ENCODE assay signal across 1 cellular context in the genomic region with DNA sequence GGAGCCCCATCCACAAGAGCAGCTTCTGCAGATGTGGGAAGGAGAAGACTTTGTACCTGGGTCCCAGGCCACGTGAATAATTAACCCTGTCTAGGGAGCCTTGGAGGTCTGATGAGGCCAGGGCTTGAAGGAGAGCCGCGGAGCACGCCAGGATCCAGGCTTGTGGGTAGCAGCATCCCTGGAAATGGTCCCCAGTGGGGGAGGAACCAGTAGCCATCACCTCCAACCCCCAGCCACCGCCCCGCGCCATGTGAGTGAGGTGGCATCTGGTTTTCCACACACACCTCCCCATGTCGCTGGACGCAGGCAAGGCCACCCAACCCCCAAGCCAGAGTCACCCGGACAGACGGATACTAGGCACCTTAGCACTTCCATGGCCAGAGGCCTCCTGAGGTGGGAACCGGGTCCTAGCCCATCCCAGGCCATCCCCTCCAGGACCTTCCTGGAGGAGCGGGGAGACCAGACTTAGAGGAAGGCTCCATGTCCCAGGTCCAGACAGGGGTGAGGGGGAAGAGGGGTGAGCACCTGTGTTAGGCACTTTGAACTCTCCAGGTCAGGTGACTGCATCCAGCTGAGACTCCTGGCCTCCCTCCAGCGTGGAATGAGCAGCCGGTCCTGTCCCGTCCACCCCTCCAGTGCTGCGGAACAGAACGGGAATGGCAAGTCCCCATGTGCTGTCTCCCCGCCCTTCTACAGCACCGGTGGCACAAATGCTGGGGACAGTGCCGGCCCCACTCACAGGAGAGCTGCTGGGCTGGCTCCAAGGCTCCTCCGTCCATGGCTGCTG.
A peak's percentile ranks its signal among the peaks of the same experiment; 100 is the strongest.
TF ChIP-seq lines count a peak whose summit lies in the region.

No MANE protein-coding gene starts in this region.

TF ChIP-seq in HepG2, 621 proteins besides CTCF, POLR2A, EP300 and RAD21 (continued from another document and continues in another):
- TF ChIP-seq, protein P1, sequence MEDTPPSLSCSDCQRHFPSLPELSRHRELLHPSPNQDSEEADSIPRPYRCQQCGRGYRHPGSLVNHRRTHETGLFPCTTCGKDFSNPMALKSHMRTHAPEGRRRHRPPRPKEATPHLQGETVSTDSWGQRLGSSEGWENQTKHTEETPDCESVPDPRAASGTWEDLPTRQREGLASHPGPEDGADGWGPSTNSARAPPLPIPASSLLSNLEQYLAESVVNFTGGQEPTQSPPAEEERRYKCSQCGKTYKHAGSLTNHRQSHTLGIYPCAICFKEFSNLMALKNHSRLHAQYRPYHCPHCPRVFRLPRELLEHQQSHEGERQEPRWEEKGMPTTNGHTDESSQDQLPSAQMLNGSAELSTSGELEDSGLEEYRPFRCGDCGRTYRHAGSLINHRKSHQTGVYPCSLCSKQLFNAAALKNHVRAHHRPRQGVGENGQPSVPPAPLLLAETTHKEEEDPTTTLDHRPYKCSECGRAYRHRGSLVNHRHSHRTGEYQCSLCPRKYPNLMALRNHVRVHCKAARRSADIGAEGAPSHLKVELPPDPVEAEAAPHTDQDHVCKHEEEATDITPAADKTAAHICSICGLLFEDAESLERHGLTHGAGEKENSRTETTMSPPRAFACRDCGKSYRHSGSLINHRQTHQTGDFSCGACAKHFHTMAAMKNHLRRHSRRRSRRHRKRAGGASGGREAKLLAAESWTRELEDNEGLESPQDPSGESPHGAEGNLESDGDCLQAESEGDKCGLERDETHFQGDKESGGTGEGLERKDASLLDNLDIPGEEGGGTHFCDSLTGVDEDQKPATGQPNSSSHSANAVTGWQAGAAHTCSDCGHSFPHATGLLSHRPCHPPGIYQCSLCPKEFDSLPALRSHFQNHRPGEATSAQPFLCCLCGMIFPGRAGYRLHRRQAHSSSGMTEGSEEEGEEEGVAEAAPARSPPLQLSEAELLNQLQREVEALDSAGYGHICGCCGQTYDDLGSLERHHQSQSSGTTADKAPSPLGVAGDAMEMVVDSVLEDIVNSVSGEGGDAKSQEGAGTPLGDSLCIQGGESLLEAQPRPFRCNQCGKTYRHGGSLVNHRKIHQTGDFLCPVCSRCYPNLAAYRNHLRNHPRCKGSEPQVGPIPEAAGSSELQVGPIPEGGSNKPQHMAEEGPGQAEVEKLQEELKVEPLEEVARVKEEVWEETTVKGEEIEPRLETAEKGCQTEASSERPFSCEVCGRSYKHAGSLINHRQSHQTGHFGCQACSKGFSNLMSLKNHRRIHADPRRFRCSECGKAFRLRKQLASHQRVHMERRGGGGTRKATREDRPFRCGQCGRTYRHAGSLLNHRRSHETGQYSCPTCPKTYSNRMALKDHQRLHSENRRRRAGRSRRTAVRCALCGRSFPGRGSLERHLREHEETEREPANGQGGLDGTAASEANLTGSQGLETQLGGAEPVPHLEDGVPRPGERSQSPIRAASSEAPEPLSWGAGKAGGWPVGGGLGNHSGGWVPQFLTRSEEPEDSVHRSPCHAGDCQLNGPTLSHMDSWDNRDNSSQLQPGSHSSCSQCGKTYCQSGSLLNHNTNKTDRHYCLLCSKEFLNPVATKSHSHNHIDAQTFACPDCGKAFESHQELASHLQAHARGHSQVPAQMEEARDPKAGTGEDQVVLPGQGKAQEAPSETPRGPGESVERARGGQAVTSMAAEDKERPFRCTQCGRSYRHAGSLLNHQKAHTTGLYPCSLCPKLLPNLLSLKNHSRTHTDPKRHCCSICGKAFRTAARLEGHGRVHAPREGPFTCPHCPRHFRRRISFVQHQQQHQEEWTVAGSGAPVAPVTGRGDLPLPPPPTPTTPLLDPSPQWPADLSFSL (CRISPR knock-in tag; IDR thresholded peaks at IDR 0.05): 0 out of 2 replicates have a peak, but pooled peaks have one; percentile 35
- TF ChIP-seq ZNF30 (CRISPR knock-in tag; IDR thresholded peaks at IDR 0.05) (no peak), ZNF33B (CRISPR knock-in tag; IDR thresholded peaks at IDR 0.05) (no peak), ZNF256 (CRISPR knock-in tag; conservative IDR thresholded peaks at IDR 0.05) (no peak), SIN3A (IDR thresholded peaks at IDR 0.05; ENCODE audit: borderline replicate concordance, low read depth, low read length) (no peak), ZNF788 (CRISPR knock-in tag; IDR thresholded peaks at IDR 0.05; ENCODE audit: borderline replicate concordance) (0 out of 2 replicates have a peak, but pooled peaks have one; percentile 11), ZNF549 (CRISPR knock-in tag; IDR thresholded peaks at IDR 0.05) (no peak), CHD2 (IDR thresholded peaks at IDR 0.05; ENCODE audit: low read depth, low read length) (no peak), ZNF709 (CRISPR knock-in tag; IDR thresholded peaks at IDR 0.05) (no peak), CCAR2 (optimal IDR thresholded peaks at IDR 0.05; ENCODE audit: low read depth, low read length) (no peak), MZF1 (CRISPR knock-in tag; IDR thresholded peaks at IDR 0.05; ENCODE audit: borderline replicate concordance) (0 out of 2 replicates have a peak, but pooled peaks have one; percentile 57), ZNF263 (CRISPR knock-in tag; IDR thresholded peaks at IDR 0.05) (peak; percentile 65), NR1H2 (CRISPR knock-in tag; IDR thresholded peaks at IDR 0.05; ENCODE audit: borderline replicate concordance, low read depth) (no peak), SNRNP70 (IDR thresholded peaks at IDR 0.05; ENCODE audit: low read depth, low read length) (no peak), TCF7 (IDR thresholded peaks at IDR 0.05; ENCODE audit: low read depth) (no peak), KDM2A (CRISPR knock-in tag; IDR thresholded peaks at IDR 0.05; ENCODE audit: borderline replicate concordance, low read depth) (peak; percentile 21; the same call in 1 of the 2 replicates), PHB2 (IDR thresholded peaks at IDR 0.05; ENCODE audit: partially characterized antibody) (no peak), IRF2 (CRISPR knock-in tag; IDR thresholded peaks at IDR 0.05) (no peak), TCF7L2 (IDR thresholded peaks at IDR 0.05; ENCODE audit: low read depth, low read length) (no peak)
- TF ChIP-seq, protein P2, sequence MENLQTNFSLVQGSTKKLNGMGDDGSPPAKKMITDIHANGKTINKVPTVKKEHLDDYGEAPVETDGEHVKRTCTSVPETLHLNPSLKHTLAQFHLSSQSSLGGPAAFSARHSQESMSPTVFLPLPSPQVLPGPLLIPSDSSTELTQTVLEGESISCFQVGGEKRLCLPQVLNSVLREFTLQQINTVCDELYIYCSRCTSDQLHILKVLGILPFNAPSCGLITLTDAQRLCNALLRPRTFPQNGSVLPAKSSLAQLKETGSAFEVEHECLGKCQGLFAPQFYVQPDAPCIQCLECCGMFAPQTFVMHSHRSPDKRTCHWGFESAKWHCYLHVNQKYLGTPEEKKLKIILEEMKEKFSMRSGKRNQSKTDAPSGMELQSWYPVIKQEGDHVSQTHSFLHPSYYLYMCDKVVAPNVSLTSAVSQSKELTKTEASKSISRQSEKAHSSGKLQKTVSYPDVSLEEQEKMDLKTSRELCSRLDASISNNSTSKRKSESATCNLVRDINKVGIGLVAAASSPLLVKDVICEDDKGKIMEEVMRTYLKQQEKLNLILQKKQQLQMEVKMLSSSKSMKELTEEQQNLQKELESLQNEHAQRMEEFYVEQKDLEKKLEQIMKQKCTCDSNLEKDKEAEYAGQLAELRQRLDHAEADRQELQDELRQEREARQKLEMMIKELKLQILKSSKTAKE (CRISPR knock-in tag; IDR thresholded peaks at IDR 0.05; ENCODE audit: borderline replicate concordance): no peak
- TF ChIP-seq, protein P3, sequence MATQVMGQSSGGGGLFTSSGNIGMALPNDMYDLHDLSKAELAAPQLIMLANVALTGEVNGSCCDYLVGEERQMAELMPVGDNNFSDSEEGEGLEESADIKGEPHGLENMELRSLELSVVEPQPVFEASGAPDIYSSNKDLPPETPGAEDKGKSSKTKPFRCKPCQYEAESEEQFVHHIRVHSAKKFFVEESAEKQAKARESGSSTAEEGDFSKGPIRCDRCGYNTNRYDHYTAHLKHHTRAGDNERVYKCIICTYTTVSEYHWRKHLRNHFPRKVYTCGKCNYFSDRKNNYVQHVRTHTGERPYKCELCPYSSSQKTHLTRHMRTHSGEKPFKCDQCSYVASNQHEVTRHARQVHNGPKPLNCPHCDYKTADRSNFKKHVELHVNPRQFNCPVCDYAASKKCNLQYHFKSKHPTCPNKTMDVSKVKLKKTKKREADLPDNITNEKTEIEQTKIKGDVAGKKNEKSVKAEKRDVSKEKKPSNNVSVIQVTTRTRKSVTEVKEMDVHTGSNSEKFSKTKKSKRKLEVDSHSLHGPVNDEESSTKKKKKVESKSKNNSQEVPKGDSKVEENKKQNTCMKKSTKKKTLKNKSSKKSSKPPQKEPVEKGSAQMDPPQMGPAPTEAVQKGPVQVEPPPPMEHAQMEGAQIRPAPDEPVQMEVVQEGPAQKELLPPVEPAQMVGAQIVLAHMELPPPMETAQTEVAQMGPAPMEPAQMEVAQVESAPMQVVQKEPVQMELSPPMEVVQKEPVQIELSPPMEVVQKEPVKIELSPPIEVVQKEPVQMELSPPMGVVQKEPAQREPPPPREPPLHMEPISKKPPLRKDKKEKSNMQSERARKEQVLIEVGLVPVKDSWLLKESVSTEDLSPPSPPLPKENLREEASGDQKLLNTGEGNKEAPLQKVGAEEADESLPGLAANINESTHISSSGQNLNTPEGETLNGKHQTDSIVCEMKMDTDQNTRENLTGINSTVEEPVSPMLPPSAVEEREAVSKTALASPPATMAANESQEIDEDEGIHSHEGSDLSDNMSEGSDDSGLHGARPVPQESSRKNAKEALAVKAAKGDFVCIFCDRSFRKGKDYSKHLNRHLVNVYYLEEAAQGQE (IDR thresholded peaks at IDR 0.05; ENCODE audit: borderline replicate concordance in 1 of 2, low read depth in 1 of 2, low read length in 2 of 2): no peak
- TF ChIP-seq, protein P4, sequence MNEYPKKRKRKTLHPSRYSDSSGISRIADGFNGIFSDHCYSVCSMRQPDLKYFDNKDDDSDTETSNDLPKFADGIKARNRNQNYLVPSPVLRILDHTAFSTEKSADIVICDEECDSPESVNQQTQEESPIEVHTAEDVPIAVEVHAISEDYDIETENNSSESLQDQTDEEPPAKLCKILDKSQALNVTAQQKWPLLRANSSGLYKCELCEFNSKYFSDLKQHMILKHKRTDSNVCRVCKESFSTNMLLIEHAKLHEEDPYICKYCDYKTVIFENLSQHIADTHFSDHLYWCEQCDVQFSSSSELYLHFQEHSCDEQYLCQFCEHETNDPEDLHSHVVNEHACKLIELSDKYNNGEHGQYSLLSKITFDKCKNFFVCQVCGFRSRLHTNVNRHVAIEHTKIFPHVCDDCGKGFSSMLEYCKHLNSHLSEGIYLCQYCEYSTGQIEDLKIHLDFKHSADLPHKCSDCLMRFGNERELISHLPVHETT (CRISPR knock-in tag; conservative IDR thresholded peaks at IDR 0.05): no peak
- TF ChIP-seq, protein P5, sequence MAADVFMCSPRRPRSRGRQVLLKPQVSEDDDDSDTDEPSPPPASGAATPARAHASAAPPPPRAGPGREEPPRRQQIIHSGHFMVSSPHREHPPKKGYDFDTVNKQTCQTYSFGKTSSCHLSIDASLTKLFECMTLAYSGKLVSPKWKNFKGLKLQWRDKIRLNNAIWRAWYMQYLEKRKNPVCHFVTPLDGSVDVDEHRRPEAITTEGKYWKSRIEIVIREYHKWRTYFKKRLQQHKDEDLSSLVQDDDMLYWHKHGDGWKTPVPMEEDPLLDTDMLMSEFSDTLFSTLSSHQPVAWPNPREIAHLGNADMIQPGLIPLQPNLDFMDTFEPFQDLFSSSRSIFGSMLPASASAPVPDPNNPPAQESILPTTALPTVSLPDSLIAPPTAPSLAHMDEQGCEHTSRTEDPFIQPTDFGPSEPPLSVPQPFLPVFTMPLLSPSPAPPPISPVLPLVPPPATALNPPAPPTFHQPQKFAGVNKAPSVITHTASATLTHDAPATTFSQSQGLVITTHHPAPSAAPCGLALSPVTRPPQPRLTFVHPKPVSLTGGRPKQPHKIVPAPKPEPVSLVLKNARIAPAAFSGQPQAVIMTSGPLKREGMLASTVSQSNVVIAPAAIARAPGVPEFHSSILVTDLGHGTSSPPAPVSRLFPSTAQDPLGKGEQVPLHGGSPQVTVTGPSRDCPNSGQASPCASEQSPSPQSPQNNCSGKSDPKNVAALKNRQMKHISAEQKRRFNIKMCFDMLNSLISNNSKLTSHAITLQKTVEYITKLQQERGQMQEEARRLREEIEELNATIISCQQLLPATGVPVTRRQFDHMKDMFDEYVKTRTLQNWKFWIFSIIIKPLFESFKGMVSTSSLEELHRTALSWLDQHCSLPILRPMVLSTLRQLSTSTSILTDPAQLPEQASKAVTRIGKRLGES (CRISPR knock-in tag; IDR thresholded peaks at IDR 0.05; ENCODE audit: borderline replicate concordance): no peak
- TF ChIP-seq, protein P6, sequence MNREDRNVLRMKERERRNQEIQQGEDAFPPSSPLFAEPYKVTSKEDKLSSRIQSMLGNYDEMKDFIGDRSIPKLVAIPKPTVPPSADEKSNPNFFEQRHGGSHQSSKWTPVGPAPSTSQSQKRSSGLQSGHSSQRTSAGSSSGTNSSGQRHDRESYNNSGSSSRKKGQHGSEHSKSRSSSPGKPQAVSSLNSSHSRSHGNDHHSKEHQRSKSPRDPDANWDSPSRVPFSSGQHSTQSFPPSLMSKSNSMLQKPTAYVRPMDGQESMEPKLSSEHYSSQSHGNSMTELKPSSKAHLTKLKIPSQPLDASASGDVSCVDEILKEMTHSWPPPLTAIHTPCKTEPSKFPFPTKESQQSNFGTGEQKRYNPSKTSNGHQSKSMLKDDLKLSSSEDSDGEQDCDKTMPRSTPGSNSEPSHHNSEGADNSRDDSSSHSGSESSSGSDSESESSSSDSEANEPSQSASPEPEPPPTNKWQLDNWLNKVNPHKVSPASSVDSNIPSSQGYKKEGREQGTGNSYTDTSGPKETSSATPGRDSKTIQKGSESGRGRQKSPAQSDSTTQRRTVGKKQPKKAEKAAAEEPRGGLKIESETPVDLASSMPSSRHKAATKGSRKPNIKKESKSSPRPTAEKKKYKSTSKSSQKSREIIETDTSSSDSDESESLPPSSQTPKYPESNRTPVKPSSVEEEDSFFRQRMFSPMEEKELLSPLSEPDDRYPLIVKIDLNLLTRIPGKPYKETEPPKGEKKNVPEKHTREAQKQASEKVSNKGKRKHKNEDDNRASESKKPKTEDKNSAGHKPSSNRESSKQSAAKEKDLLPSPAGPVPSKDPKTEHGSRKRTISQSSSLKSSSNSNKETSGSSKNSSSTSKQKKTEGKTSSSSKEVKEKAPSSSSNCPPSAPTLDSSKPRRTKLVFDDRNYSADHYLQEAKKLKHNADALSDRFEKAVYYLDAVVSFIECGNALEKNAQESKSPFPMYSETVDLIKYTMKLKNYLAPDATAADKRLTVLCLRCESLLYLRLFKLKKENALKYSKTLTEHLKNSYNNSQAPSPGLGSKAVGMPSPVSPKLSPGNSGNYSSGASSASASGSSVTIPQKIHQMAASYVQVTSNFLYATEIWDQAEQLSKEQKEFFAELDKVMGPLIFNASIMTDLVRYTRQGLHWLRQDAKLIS (CRISPR knock-in tag; IDR thresholded peaks at IDR 0.05): no peak
- TF ChIP-seq, protein P7, sequence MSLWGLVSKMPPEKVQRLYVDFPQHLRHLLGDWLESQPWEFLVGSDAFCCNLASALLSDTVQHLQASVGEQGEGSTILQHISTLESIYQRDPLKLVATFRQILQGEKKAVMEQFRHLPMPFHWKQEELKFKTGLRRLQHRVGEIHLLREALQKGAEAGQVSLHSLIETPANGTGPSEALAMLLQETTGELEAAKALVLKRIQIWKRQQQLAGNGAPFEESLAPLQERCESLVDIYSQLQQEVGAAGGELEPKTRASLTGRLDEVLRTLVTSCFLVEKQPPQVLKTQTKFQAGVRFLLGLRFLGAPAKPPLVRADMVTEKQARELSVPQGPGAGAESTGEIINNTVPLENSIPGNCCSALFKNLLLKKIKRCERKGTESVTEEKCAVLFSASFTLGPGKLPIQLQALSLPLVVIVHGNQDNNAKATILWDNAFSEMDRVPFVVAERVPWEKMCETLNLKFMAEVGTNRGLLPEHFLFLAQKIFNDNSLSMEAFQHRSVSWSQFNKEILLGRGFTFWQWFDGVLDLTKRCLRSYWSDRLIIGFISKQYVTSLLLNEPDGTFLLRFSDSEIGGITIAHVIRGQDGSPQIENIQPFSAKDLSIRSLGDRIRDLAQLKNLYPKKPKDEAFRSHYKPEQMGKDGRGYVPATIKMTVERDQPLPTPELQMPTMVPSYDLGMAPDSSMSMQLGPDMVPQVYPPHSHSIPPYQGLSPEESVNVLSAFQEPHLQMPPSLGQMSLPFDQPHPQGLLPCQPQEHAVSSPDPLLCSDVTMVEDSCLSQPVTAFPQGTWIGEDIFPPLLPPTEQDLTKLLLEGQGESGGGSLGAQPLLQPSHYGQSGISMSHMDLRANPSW (CRISPR knock-in tag; IDR thresholded peaks at IDR 0.05; ENCODE audit: borderline replicate concordance): no peak
